8 cellular contexts compared by ENCODE assay signal in genomic region chr10:70132098-70133029, GRCh38. TPM values are rescaled to one million over a fixed set of nuclear protein-coding genes. Genes with fewer than 3 reads are reported as not detected.
A peak's percentile ranks its signal among the peaks of the same experiment; 100 is the strongest.
DNase-seq lines count a peak whose midpoint lies in the region; ATAC-seq and TF ChIP-seq lines count a peak whose summit lies in the region.

TSS of gene AIFM2 (minus strand) at chr10:70132825. CDS start at chr10:70124084, 8,741 bp downstream.

- no peaks in the 10 kb centered on the region for H3K27me3 ChIP-seq in gastroesophageal sphincter

- peak in 1 of 2 donors; percentile 62 for TF ChIP-seq POLR2A in gastroesophageal sphincter (IDR thresholded peaks at IDR 0.05)

- H3K36me3 Mint-ChIP-seq in activated naive CD4-positive, alpha-beta T cell treated with anti-CD3 and anti-CD28 coated beads for 36 hours (ENCODE audit: low read depth): peaks cover 1% of the 10 kb centered on the region

- H3K27ac ChIP-seq in gastroesophageal sphincter: peak within 1 kb of the TSS; percentile 72 to 87 (median 85)

- intact Hi-C loops in activated naive CD4-positive, alpha-beta T cell treated with anti-CD3 and anti-CD28 coated beads for 36 hours (cut with micrococcal nuclease): no loop called here

- CTCF ChIA-PET in activated naive CD4-positive, alpha-beta T cell treated with anti-CD3 and anti-CD28 coated beads for 36 hours (lab: Charles Lee): interaction anchor here (2.2 kb wide), 1 partner anchor 14 kb away, joined by 8 read pairs; the partner anchor contains the start of gene TYSND1

- H3K4me3 Mint-ChIP-seq in activated naive CD4-positive, alpha-beta T cell treated with anti-CD3 and anti-CD28 coated beads for 36 hours: peak within 1 kb of the TSS; percentile 77

- H3K9me3 Mint-ChIP-seq in activated naive CD4-positive, alpha-beta T cell treated with anti-CD3 and anti-CD28 coated beads for 36 hours: no peaks in the 10 kb centered on the region

- H3K4me1 Mint-ChIP-seq in activated naive CD4-positive, alpha-beta T cell treated with anti-CD3 and anti-CD28 coated beads for 36 hours (ENCODE audit: low read depth): peaks cover 15% of the 10 kb centered on the region

- H3K27ac Mint-ChIP-seq in activated naive CD4-positive, alpha-beta T cell treated with anti-CD3 and anti-CD28 coated beads for 36 hours: peak within 1 kb of the TSS; percentile 52

- no peak for TF ChIP-seq CTCF in AG09319 (IDR thresholded peaks at IDR 0.05; ENCODE audit: low read depth, low read length)
- TF ChIP-seq CTCF in gastroesophageal sphincter (IDR thresholded peaks at IDR 0.05): peak in 2 of 4 experiments; percentile 27 to 35

- 9 to 23% methylated on average over 19 to 41 of the region's 80 CpGs for WGBS in gastroesophageal sphincter (ENCODE audit: low coverage in 1 of 2), 2 donors

- peak within 1 kb of the TSS; percentile 82 to 86 for H3K4me3 ChIP-seq in gastroesophageal sphincter

- ATAC-seq in GM18511 (IDR thresholded peaks at IDR 0.05; ENCODE audit: unreplicated experiment): peak; percentile 77
- peak; percentile 66 for ATAC-seq in HG02870 (IDR thresholded peaks at IDR 0.05; ENCODE audit: unreplicated experiment)
- peak; percentile 90 for ATAC-seq in gastroesophageal sphincter

- DNase-seq in AG09319 (ENCODE audit: extremely low read depth, low read depth): peak; percentile 49
- DNase-seq in NCI-H510A (lab: John Stamatoyannopoulos, UW): peak; percentile 76
- peak; percentile 46 for DNase-seq in activated naive CD4-positive, alpha-beta T cell treated with anti-CD3 and anti-CD28 coated beads for 36 hours
- DNase-seq in occipital lobe (lab: John Stamatoyannopoulos, UW): peak; percentile 8
- DNase-seq in AML-193 (lab: John Stamatoyannopoulos, UW): no peak

- peaks cover 3% of the 10 kb centered on the region for H3K27me3 Mint-ChIP-seq in activated naive CD4-positive, alpha-beta T cell treated with anti-CD3 and anti-CD28 coated beads for 36 hours (ENCODE audit: low read depth)

- peaks cover 0 to 8% of the 10 kb centered on the region in 2 donors for H3K36me3 ChIP-seq in gastroesophageal sphincter

- no peaks in the 10 kb centered on the region for H3K9me3 ChIP-seq in gastroesophageal sphincter

- TF ChIP-seq EP300 in gastroesophageal sphincter (IDR thresholded peaks at IDR 0.05): no peak

- peaks cover 0 to 31% (median 9%) of the 10 kb centered on the region in 3 donors for H3K4me1 ChIP-seq in gastroesophageal sphincter

RNA-seq across cellular contexts. Expression of gene AIFM2, which starts in this region (rescaled TPM):
- 1 to 10 TPM; 3.0 to 3.3 TPM for total RNA-seq in activated naive CD4-positive, alpha-beta T cell treated with anti-CD3 and anti-CD28 coated beads for 36 hours
- total RNA-seq in gastroesophageal sphincter: 10 to 100 TPM; 11.8 to 23.3 (median 16.9) TPM
- total RNA-seq in occipital lobe: 5.5 TPM

Comparison
In these comparisons a context has a peak if more than half of its experiments do, and no peak if none do; other contexts are left out.
1. DNase-seq: peak in AG09319 (single experiment), NCI-H510A (single experiment), activated naive CD4-positive, alpha-beta T cell treated with anti-CD3 and anti-CD28 coated beads for 36 hours (single experiment) and occipital lobe (single experiment); none in AML-193 (0 of 2).
2. Peak in every context shown above with its lines, with median percentiles within 50 percentile points of each other: ATAC-seq.